9 cellular contexts compared by ENCODE assay signal in the genomic region with DNA sequence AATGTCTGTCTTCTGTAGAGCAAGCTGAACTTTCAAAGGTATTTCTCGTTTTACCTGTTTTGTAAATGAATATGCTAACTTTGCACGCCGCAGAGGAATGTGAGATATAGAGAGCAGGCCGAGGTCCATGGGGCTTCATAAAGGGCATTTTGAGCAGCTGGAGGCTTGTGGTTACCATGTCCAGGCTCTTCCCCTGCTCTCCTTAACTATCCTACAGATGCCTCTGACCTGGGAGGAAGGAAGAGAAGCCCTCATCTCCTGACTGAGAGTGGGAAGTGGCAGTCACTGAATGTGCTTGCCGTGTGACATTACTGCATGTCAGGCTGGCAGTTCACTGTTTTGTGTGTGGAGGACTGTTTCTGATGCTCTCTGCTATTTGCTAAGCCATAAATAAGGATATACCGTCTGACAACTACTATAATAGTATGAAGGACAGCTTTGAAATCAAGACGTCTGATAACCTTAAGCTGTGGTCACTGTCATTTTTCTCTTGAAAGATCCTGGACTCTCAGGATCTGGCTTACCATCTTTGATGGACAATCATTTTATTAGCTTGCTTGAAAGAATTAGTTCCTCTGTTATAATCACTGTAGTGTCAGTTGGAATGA.
DNase-seq lines count a peak whose midpoint lies in the region; ATAC-seq and TF ChIP-seq lines count a peak whose summit lies in the region.
"Had no signal": no experiment of that assay in that cellular context is flagged by ENCODE, and none has a peak within 500 bp of the region (broad histone marks: within the 10 kb centered on the region; RNA-seq: fewer than 3 reads in every experiment).

No MANE protein-coding gene starts in this region.

- peaks cover 88% of the 10 kb centered on the region for H3K4me1 Mint-ChIP-seq in activated CD4-positive, alpha-beta T cell treated with anti-CD3 and anti-CD28 coated beads for 36 hours
- H3K4me1 Mint-ChIP-seq in T-cell (peaks cover 89 to 94% (median 90%) of the 10 kb centered on the region in 3 donors), glutamatergic neuron (ENCODE audit: low read depth, unreplicated experiment) (peaks cover 38% of the 10 kb centered on the region)

- H3K36me3 Mint-ChIP-seq in activated CD4-positive, alpha-beta T cell treated with anti-CD3 and anti-CD28 coated beads for 36 hours (ENCODE audit: low read depth) = peaks cover 11% of the 10 kb centered on the region
- H3K36me3 Mint-ChIP-seq in T-cell (peaks cover 3% of the 10 kb centered on the region), glutamatergic neuron (ENCODE audit: unreplicated experiment) (no peaks in the 10 kb centered on the region)

- POLR2A ChIA-PET in activated CD4-positive, alpha-beta T cell treated with anti-CD3 and anti-CD28 coated beads for 36 hours (lab: Charles Lee) = interaction anchor here (0.6 kb wide), 1 partner anchor 25 kb away, joined by 5 read pairs; no protein-coding TSS in a partner anchor
- POLR2A ChIA-PET in T-cell (lab: Charles Lee) = interaction anchor here (0.6 to 1.4 kb wide), 4 partner anchors 11 to 1139 kb away, joined by 3 to 7 read pairs (median 4); partner anchors contain the start of gene MORC3 (in 1 of the 2)

- H3K36me3 ChIP-seq in psoas muscle (ENCODE audit: insufficient read depth in 1 of 2, low read depth in 1 of 2) (no peaks in the 10 kb centered on the region), tibial nerve (no peaks in the 10 kb centered on the region)

- no peak overlapping the region for H3K4me3 Mint-ChIP-seq in activated CD4-positive, alpha-beta T cell treated with anti-CD3 and anti-CD28 coated beads for 36 hours
- peak overlapping the region in 2 of 3 donors; percentile 42 to 77 for H3K4me3 Mint-ChIP-seq in T-cell
- H3K4me3 Mint-ChIP-seq in glutamatergic neuron (ENCODE audit: unreplicated experiment) = peak overlapping the region; percentile 56

- TF ChIP-seq POLR2A in tibial nerve (IDR thresholded peaks at IDR 0.05) = no peak

- no peak for TF ChIP-seq EP300 in tibial nerve (IDR thresholded peaks at IDR 0.05)

- ATAC-seq in activated CD4-positive, alpha-beta T cell treated with anti-CD3 and anti-CD28 coated beads for 36 hours = no peak
- ATAC-seq in T-cell (replicated peaks in 1 of 4) (peak; percentile 7 to 17 (median 11)), psoas muscle (peak in 3 of 4 donors; percentile 20 to 39 (median 22))

- DNase-seq in activated CD4-positive, alpha-beta T cell treated with anti-CD3 and anti-CD28 coated beads for 36 hours = no peak
- no peak for DNase-seq in activated CD4-positive, alpha-beta T cell treated with anti-CD3 and anti-CD28 coated beads, Interleukin-2, amount 50 U/mL, for 48 hours
- DNase-seq in T-cell (no peak), glutamatergic neuron (no peak), psoas muscle (no peak), tibial nerve (ENCODE audit: low spot score in 2 of 2) (no peak), NCI-H1105 treated with DMSO at 0.1 percent for 48 hours (lab: John Stamatoyannopoulos, UW) (no peak), DMS53 treated with DMSO at 0.1 percent for 48 hours (lab: John Stamatoyannopoulos, UW; ENCODE audit: unreplicated experiment) (no peak)
- DNase-seq: activated CD4-positive, alpha-beta T cell treated with anti-CD3 and anti-CD28 coated beads for 4 hours had no signal

- no peaks in the 10 kb centered on the region for H3K9me3 Mint-ChIP-seq in activated CD4-positive, alpha-beta T cell treated with anti-CD3 and anti-CD28 coated beads for 36 hours (ENCODE audit: low read depth)
- no peaks in the 10 kb centered on the region for H3K9me3 Mint-ChIP-seq in T-cell
- H3K9me3 Mint-ChIP-seq in glutamatergic neuron (ENCODE audit: unreplicated experiment) = peaks cover 10% of the 10 kb centered on the region

- H3K4me3 ChIP-seq in psoas muscle = peak overlapping the region; percentile 17
- no peak overlapping the region for H3K4me3 ChIP-seq in tibial nerve

- H3K27ac ChIP-seq in psoas muscle (peak overlapping the region; percentile 80), tibial nerve (peak overlapping the region in 2 of 4 donors; percentile 24 to 33)

- no peaks in the 10 kb centered on the region for H3K27me3 Mint-ChIP-seq in activated CD4-positive, alpha-beta T cell treated with anti-CD3 and anti-CD28 coated beads for 36 hours
- H3K27me3 Mint-ChIP-seq in T-cell (no peaks in the 10 kb centered on the region), glutamatergic neuron (ENCODE audit: unreplicated experiment) (no peaks in the 10 kb centered on the region)

- intact Hi-C loops in activated CD4-positive, alpha-beta T cell treated with anti-CD3 and anti-CD28 coated beads for 36 hours (cut with DNase I, micrococcal nuclease) = no loop called here
- intact Hi-C loops in psoas muscle (cut with DNase I) = no loop called here

- TF ChIP-seq CTCF in glutamatergic neuron (IDR thresholded peaks at IDR 0.05; ENCODE audit: partially characterized antibody, unreplicated experiment) (no peak), psoas muscle (IDR thresholded peaks at IDR 0.05) (no peak), tibial nerve (IDR thresholded peaks at IDR 0.05) (no peak)

- CTCF ChIA-PET in activated CD4-positive, alpha-beta T cell treated with anti-CD3 and anti-CD28 coated beads for 36 hours (lab: Charles Lee) = interaction anchor here (1.4 to 1.7 kb wide), 3 partner anchors 10 to 105 kb away, joined by 3 to 5 read pairs (median 4); no protein-coding TSS in a partner anchor
- CTCF ChIA-PET in T-cell (lab: Charles Lee) = interaction anchor here (0.6 to 0.7 kb wide), 4 partner anchors 61 to 984 kb away, joined by 3 to 7 read pairs (median 3); no protein-coding TSS in a partner anchor

- peaks cover 93% of the 10 kb centered on the region for H3K4me1 ChIP-seq in psoas muscle
- peaks cover 0 to 95% (median 59%) of the 10 kb centered on the region in 4 donors for H3K4me1 ChIP-seq in tibial nerve

- H3K27ac Mint-ChIP-seq in activated CD4-positive, alpha-beta T cell treated with anti-CD3 and anti-CD28 coated beads for 36 hours = peak overlapping the region; percentile 72
- H3K27ac Mint-ChIP-seq in T-cell = peak overlapping the region; percentile 71 to 84
- H3K27ac Mint-ChIP-seq in glutamatergic neuron (ENCODE audit: unreplicated experiment) = peak overlapping the region; percentile 70

- no peaks in the 10 kb centered on the region for H3K27me3 ChIP-seq in psoas muscle (ENCODE audit: insufficient read depth in 3 of 3, low read length in 2 of 3)
- H3K27me3 ChIP-seq in tibial nerve = no peaks in the 10 kb centered on the region

- WGBS in psoas muscle, 3 donors = 29 to 43% (median 31%) methylated on average over 7 of the region's 7 CpGs
- WGBS in tibial nerve, 2 donors = 53 to 58% methylated on average over 7 of the region's 7 CpGs

- no peaks in the 10 kb centered on the region for H3K9me3 ChIP-seq in psoas muscle
- H3K9me3 ChIP-seq in tibial nerve = no peaks in the 10 kb centered on the region
